9 cellular contexts compared by ENCODE assay signal in genomic region chr4:120843840-120844527, GRCh38.
A peak's percentile ranks its signal among the peaks of the same experiment; 100 is the strongest.
DNase-seq lines count a peak whose midpoint lies in the region; ATAC-seq and TF ChIP-seq lines count a peak whose summit lies in the region.
"Had no signal": no experiment of that assay in that cellular context is flagged by ENCODE, and none has a peak within 500 bp of the region (broad histone marks: within the 10 kb centered on the region; RNA-seq: fewer than 3 reads in every experiment).

No MANE protein-coding gene starts in this region.

- peak overlapping the region; percentile 14 for H3K27ac Mint-ChIP-seq in central memory CD8-positive, alpha-beta T cell (ENCODE audit: low read depth)
- H3K27ac Mint-ChIP-seq in neural progenitor cell = no peak overlapping the region
- H3K27ac Mint-ChIP-seq: B cell had no signal

- no peaks in the 10 kb centered on the region for H3K36me3 ChIP-seq in neural progenitor cell

- no peaks in the 10 kb centered on the region for H3K9me3 Mint-ChIP-seq in central memory CD8-positive, alpha-beta T cell
- no peaks in the 10 kb centered on the region for H3K9me3 Mint-ChIP-seq in neural progenitor cell

- H3K27me3 ChIP-seq in neural progenitor cell = no peaks in the 10 kb centered on the region

- H3K4me1 Mint-ChIP-seq in central memory CD8-positive, alpha-beta T cell = peaks cover 7% of the 10 kb centered on the region
- H3K4me1 Mint-ChIP-seq in neural progenitor cell = no peaks in the 10 kb centered on the region
- H3K4me1 Mint-ChIP-seq: B cell had no signal

- H3K4me3 ChIP-seq in neural progenitor cell = no peak overlapping the region

- peaks cover 2% of the 10 kb centered on the region for H3K36me3 Mint-ChIP-seq in central memory CD8-positive, alpha-beta T cell (ENCODE audit: insufficient read depth)
- H3K36me3 Mint-ChIP-seq in neural progenitor cell = no peaks in the 10 kb centered on the region

- no peak overlapping the region for H3K9ac ChIP-seq in neural progenitor cell

- ATAC-seq in central memory CD8-positive, alpha-beta T cell (replicated peaks; ENCODE audit: extremely low read depth, poor library complexity, severe bottlenecking) = no peak
- no peak for ATAC-seq in activated CD4-positive, CD25-positive, alpha-beta regulatory T cell treated with anti-CD3 and anti-CD28 coated beads, Interleukin-2, amount 50 U/mL, for 24 hours

- H3K27ac ChIP-seq in neural progenitor cell = no peak overlapping the region

- H4K20me1 ChIP-seq in neural progenitor cell (ENCODE audit: low read depth) = no peaks in the 10 kb centered on the region

- H3K4me3 Mint-ChIP-seq in central memory CD8-positive, alpha-beta T cell = no peak overlapping the region
- H3K4me3 Mint-ChIP-seq in neural progenitor cell = no peak overlapping the region
- H3K4me3 Mint-ChIP-seq: B cell had no signal

- TF ChIP-seq CTCF in neural progenitor cell (IDR thresholded peaks at IDR 0.05) = peak; percentile 59

- no peaks in the 10 kb centered on the region for H3F3A ChIP-seq in neural progenitor cell (ENCODE audit: low read depth)

- peaks cover 9% of the 10 kb centered on the region for H3K4me1 ChIP-seq in neural progenitor cell

- H3K4me2 ChIP-seq in neural progenitor cell = no peak overlapping the region

- no peak overlapping the region for H2AFZ ChIP-seq in neural progenitor cell (replicated peaks)

- H3K9me3 ChIP-seq in neural progenitor cell (ENCODE audit: low read depth) = no peaks in the 10 kb centered on the region

- DNase-seq in NCI-H2029 (lab: John Stamatoyannopoulos, UW) (peak; percentile 10), NCI-H2029 treated with DMSO at 0.1 percent for 48 hours (lab: John Stamatoyannopoulos, UW) (no peak), HuH-7 (ENCODE audit: low spot score) (peak; percentile 32), neural progenitor cell (ENCODE audit: low spot score) (peak; percentile 54)
- no peak for DNase-seq in central memory CD8-positive, alpha-beta T cell (ENCODE audit: low spot score in 2 of 2)
- no peak for DNase-seq in activated CD4-positive, CD25-positive, alpha-beta regulatory T cell (lab: John Stamatoyannopoulos, UW)
- no peak for DNase-seq in stimulated activated CD4-positive, alpha-beta T cell treated with anti-CD3 and anti-CD28 coated beads, Interleukin-4, amount 100 ng/mL, for 1 hour

- no peaks in the 10 kb centered on the region for H3K27me3 Mint-ChIP-seq in central memory CD8-positive, alpha-beta T cell
- H3K27me3 Mint-ChIP-seq in neural progenitor cell (ENCODE audit: insufficient read depth, low read depth) = no peaks in the 10 kb centered on the region
- H3K27me3 Mint-ChIP-seq: B cell had no signal

- no peaks in the 10 kb centered on the region for H3K79me2 ChIP-seq in neural progenitor cell (ENCODE audit: low read depth)

Comparison
In these comparisons a context has a peak if more than half of its experiments do, and no peak if none do; other contexts are left out.
1. DNase-seq: peak in NCI-H2029 (single experiment), HuH-7 (single experiment) and neural progenitor cell (single experiment); none in NCI-H2029 treated with DMSO at 0.1 percent for 48 hours (single experiment), central memory CD8-positive, alpha-beta T cell (0 of 2), activated CD4-positive, CD25-positive, alpha-beta regulatory T cell (0 of 4) and stimulated activated CD4-positive, alpha-beta T cell treated with anti-CD3 and anti-CD28 coated beads, Interleukin-4, amount 100 ng/mL, for 1 hour (single experiment).